ENCODE assay signal across 1 cellular context in the genomic region with DNA sequence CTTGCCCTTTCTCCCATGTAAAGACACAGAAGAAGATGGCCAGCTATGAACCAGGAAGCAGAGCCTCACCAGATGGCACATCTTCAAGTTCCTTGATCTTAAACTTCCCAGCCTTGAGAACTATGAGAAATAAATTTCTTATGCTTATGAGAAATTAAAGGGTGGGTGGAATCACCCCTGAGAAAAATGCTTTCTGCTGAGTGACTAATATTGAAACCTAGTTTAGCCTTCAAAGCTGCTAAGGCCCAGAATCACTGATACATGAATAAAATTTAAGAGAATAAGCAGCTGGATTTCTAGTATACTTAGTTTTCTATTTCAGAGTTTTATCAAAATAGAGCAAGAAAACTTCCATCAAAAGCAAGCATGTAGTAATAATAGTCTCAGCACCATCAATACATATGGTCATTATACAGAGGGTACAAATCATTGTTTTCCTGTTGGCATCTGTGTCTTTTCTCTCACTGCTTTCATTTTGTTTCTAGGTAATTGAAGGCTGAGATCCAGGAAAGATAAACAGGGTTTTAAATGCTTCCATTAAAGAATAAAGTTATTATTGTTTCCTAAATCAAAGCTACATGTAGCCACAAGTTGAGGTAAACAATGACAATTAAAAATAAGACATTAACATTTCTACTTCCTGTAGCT.
TF ChIP-seq lines count a peak whose summit lies in the region.

No MANE protein-coding gene starts in this region.

TF ChIP-seq in GM12878, 131 proteins besides CTCF, POLR2A, EP300 and RAD21 (continued from another document):
- TF ChIP-seq, protein P1, sequence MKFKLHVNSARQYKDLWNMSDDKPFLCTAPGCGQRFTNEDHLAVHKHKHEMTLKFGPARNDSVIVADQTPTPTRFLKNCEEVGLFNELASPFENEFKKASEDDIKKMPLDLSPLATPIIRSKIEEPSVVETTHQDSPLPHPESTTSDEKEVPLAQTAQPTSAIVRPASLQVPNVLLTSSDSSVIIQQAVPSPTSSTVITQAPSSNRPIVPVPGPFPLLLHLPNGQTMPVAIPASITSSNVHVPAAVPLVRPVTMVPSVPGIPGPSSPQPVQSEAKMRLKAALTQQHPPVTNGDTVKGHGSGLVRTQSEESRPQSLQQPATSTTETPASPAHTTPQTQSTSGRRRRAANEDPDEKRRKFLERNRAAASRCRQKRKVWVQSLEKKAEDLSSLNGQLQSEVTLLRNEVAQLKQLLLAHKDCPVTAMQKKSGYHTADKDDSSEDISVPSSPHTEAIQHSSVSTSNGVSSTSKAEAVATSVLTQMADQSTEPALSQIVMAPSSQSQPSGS (IDR thresholded peaks at IDR 0.05; ENCODE audit: low read length): 0 out of 2 replicates have a peak, but pooled peaks have one; percentile 16
- TF ChIP-seq, protein P2, sequence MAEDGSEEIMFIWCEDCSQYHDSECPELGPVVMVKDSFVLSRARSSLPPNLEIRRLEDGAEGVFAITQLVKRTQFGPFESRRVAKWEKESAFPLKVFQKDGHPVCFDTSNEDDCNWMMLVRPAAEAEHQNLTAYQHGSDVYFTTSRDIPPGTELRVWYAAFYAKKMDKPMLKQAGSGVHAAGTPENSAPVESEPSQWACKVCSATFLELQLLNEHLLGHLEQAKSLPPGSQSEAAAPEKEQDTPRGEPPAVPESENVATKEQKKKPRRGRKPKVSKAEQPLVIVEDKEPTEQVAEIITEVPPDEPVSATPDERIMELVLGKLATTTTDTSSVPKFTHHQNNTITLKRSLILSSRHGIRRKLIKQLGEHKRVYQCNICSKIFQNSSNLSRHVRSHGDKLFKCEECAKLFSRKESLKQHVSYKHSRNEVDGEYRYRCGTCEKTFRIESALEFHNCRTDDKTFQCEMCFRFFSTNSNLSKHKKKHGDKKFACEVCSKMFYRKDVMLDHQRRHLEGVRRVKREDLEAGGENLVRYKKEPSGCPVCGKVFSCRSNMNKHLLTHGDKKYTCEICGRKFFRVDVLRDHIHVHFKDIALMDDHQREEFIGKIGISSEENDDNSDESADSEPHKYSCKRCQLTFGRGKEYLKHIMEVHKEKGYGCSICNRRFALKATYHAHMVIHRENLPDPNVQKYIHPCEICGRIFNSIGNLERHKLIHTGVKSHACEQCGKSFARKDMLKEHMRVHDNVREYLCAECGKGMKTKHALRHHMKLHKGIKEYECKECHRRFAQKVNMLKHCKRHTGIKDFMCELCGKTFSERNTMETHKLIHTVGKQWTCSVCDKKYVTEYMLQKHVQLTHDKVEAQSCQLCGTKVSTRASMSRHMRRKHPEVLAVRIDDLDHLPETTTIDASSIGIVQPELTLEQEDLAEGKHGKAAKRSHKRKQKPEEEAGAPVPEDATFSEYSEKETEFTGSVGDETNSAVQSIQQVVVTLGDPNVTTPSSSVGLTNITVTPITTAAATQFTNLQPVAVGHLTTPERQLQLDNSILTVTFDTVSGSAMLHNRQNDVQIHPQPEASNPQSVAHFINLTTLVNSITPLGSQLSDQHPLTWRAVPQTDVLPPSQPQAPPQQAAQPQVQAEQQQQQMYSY (CRISPR knock-in tag; IDR thresholded peaks at IDR 0.05): no peak
- TF ChIP-seq JUNB (IDR thresholded peaks at IDR 0.05) (peak; percentile 68), MXI1 (IDR thresholded peaks at IDR 0.05; ENCODE audit: low read depth, low read length) (no peak), MEF2B (IDR thresholded peaks at IDR 0.05; ENCODE audit: partially characterized antibody, poor library complexity, severe bottlenecking) (peak; percentile 39), ASH2L (IDR thresholded peaks at IDR 0.05; ENCODE audit: borderline replicate concordance, low read depth) (no peak), NBN (IDR thresholded peaks at IDR 0.05) (no peak), GABPA (IDR thresholded peaks at IDR 0.05; ENCODE audit: low read depth) (no peak), JUND (IDR thresholded peaks at IDR 0.05; ENCODE audit: low read depth, low read length) (peak; percentile 66; the same call in 1 of the 2 replicates), ZNF274 (IDR thresholded peaks at IDR 0.05; ENCODE audit: insufficient read depth, insufficient read length) (no peak), CHD2 (IDR thresholded peaks at IDR 0.05; ENCODE audit: borderline replicate concordance, low read depth, low read length) (no peak), NR2C2 (IDR thresholded peaks at IDR 0.05; ENCODE audit: borderline replicate concordance, control insufficient read depth, insufficient read length, low read depth) (no peak), SREBF1 (IDR thresholded peaks at IDR 0.05; ENCODE audit: low read length) (no peak), RCOR1 (conservative IDR thresholded peaks at IDR 0.05; ENCODE audit: low read depth, low read length) (no peak), DPF2 (IDR thresholded peaks at IDR 0.05) (0 out of 2 replicates have a peak, but pooled peaks have one; percentile 28), MTA2 (IDR thresholded peaks at IDR 0.05; ENCODE audit: low read depth) (no peak), POLR2AphosphoS2 (IDR thresholded peaks at IDR 0.05; ENCODE audit: low read depth, low read length) (no peak)
- TF ChIP-seq, protein P3, sequence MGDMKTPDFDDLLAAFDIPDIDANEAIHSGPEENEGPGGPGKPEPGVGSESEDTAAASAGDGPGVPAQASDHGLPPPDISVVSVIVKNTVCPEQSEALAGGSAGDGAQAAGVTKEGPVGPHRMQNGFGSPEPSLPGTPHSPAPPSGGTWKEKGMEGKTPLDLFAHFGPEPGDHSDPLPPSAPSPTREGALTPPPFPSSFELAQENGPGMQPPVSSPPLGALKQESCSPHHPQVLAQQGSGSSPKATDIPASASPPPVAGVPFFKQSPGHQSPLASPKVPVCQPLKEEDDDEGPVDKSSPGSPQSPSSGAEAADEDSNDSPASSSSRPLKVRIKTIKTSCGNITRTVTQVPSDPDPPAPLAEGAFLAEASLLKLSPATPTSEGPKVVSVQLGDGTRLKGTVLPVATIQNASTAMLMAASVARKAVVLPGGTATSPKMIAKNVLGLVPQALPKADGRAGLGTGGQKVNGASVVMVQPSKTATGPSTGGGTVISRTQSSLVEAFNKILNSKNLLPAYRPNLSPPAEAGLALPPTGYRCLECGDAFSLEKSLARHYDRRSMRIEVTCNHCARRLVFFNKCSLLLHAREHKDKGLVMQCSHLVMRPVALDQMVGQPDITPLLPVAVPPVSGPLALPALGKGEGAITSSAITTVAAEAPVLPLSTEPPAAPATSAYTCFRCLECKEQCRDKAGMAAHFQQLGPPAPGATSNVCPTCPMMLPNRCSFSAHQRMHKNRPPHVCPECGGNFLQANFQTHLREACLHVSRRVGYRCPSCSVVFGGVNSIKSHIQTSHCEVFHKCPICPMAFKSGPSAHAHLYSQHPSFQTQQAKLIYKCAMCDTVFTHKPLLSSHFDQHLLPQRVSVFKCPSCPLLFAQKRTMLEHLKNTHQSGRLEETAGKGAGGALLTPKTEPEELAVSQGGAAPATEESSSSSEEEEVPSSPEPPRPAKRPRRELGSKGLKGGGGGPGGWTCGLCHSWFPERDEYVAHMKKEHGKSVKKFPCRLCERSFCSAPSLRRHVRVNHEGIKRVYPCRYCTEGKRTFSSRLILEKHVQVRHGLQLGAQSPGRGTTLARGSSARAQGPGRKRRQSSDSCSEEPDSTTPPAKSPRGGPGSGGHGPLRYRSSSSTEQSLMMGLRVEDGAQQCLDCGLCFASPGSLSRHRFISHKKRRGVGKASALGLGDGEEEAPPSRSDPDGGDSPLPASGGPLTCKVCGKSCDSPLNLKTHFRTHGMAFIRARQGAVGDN (IDR thresholded peaks at IDR 0.05): peak; percentile 27; the same call in 1 of the 2 replicates
- TF ChIP-seq, protein P4, sequence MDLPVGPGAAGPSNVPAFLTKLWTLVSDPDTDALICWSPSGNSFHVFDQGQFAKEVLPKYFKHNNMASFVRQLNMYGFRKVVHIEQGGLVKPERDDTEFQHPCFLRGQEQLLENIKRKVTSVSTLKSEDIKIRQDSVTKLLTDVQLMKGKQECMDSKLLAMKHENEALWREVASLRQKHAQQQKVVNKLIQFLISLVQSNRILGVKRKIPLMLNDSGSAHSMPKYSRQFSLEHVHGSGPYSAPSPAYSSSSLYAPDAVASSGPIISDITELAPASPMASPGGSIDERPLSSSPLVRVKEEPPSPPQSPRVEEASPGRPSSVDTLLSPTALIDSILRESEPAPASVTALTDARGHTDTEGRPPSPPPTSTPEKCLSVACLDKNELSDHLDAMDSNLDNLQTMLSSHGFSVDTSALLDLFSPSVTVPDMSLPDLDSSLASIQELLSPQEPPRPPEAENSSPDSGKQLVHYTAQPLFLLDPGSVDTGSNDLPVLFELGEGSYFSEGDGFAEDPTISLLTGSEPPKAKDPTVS (IDR thresholded peaks at IDR 0.05; ENCODE audit: low read depth, low read length): no peak
- TF ChIP-seq, protein P5, sequence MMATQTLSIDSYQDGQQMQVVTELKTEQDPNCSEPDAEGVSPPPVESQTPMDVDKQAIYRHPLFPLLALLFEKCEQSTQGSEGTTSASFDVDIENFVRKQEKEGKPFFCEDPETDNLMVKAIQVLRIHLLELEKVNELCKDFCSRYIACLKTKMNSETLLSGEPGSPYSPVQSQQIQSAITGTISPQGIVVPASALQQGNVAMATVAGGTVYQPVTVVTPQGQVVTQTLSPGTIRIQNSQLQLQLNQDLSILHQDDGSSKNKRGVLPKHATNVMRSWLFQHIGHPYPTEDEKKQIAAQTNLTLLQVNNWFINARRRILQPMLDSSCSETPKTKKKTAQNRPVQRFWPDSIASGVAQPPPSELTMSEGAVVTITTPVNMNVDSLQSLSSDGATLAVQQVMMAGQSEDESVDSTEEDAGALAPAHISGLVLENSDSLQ (IDR thresholded peaks at IDR 0.05): no peak
- TF ChIP-seq, protein P6, sequence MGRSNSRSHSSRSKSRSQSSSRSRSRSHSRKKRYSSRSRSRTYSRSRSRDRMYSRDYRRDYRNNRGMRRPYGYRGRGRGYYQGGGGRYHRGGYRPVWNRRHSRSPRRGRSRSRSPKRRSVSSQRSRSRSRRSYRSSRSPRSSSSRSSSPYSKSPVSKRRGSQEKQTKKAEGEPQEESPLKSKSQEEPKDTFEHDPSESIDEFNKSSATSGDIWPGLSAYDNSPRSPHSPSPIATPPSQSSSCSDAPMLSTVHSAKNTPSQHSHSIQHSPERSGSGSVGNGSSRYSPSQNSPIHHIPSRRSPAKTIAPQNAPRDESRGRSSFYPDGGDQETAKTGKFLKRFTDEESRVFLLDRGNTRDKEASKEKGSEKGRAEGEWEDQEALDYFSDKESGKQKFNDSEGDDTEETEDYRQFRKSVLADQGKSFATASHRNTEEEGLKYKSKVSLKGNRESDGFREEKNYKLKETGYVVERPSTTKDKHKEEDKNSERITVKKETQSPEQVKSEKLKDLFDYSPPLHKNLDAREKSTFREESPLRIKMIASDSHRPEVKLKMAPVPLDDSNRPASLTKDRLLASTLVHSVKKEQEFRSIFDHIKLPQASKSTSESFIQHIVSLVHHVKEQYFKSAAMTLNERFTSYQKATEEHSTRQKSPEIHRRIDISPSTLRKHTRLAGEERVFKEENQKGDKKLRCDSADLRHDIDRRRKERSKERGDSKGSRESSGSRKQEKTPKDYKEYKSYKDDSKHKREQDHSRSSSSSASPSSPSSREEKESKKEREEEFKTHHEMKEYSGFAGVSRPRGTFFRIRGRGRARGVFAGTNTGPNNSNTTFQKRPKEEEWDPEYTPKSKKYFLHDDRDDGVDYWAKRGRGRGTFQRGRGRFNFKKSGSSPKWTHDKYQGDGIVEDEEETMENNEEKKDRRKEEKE (IDR thresholded peaks at IDR 0.05): no peak
